Comparison of ENCODE assay signal across 33 cellular contexts in genomic region chr2:19104503-19104902, GRCh38.
DNase-seq lines count a peak whose midpoint lies in the region; ATAC-seq, FAIRE-seq and TF ChIP-seq lines count a peak whose summit lies in the region.
"Had no signal": no experiment of that assay in that cellular context is flagged by ENCODE, and none has a peak within 500 bp of the region (broad histone marks: within the 10 kb centered on the region; RNA-seq: fewer than 3 reads in every experiment).

No MANE protein-coding gene starts in this region.

- H3K9ac ChIP-seq in SK-N-SH (no peak overlapping the region), H9 (ENCODE audit: extremely low read depth, insufficient read length, low read length) (no peak overlapping the region)
- H3K9ac ChIP-seq: GM23248, KMS-11 had no signal

- no peak overlapping the region for H4K5ac ChIP-seq in H9 (ENCODE audit: insufficient read length, low read depth, low read length)

- no peak overlapping the region for H2BK20ac ChIP-seq in H9 (ENCODE audit: low read depth, low read length, poor library complexity, severe bottlenecking)

- no peaks in the 10 kb centered on the region for H3K79me1 ChIP-seq in H9 (ENCODE audit: insufficient read depth, low read depth, low read length, poor library complexity, severe bottlenecking)

- H3T11ph ChIP-seq in H9 (ENCODE audit: low read length) = no peak overlapping the region

- H3K4ac ChIP-seq in H9 (ENCODE audit: low read depth, low read length) = no peak overlapping the region

- H2BK5ac ChIP-seq in H9 (ENCODE audit: insufficient read length, low read length) = no peak overlapping the region

- WGBS in esophagus, 2 donors = 61 to 65% methylated on average over 4 of the region's 4 CpGs
- WGBS in pancreas, 2 donors = 71 to 75% methylated on average over 4 of the region's 4 CpGs
- WGBS in SK-N-SH (ENCODE audit: low lambda C conversion rate) = 78% methylated on average over 4 of the region's 4 CpGs
- WGBS in H9 (ENCODE audit: extremely low coverage, insufficient read length, low lambda C conversion rate) = no CpG with 5 or more reads among the region's 4 CpGs

- no peak for DNase-seq in Caco-2
- DNase-seq in NK-92 (lab: John Stamatoyannopoulos, UW; ENCODE audit: unreplicated experiment) = peak; percentile 35
- peak in 1 of 6 donors; percentile 44 for DNase-seq in pancreas
- no peak for DNase-seq in SK-N-SH
- no peak for DNase-seq in SW 1271 (lab: John Stamatoyannopoulos, UW)
- no peak for DNase-seq in OCI-LY7 (ENCODE audit: low spot score)
- DNase-seq in H9 = no peak
- DNase-seq: activated CD4-positive, alpha-beta T cell treated with anti-CD3 and anti-CD28 coated beads, Interleukin-2, amount 50 U/mL, for 4 hours; activated gamma-delta T cell treated with Interleukin-2 at 50 U/mL for 16 hours; activated naive CD8-positive, alpha-beta T cell treated with anti-CD3 and anti-CD28 coated beads, Interleukin-2, amount 50 U/mL, for 24 hours; activated T-cell treated with anti-CD3 and anti-CD28 coated beads, Interleukin-2, amount 50 U/mL, for 48 hours; CD4-positive, CD25-positive, alpha-beta regulatory T cell; effector memory CD4-positive, alpha-beta T cell; erythroblast; GM23248; head of caudate nucleus; kidney; NCI-H1930; NCI-H2227 treated with DMSO at 0.1 percent for 48 hours; occipital lobe; RPMI8226; stimulated activated CD4-positive, alpha-beta T cell treated with anti-CD3 and anti-CD28 coated beads, Interleukin-4, amount 100 ng/mL, for 24 hours had no signal

- H4K8ac ChIP-seq in H9 (replicated peaks; ENCODE audit: insufficient read length, low read depth, low read length) = no peak overlapping the region

- intact Hi-C loops in Caco-2 (cut with micrococcal nuclease; ENCODE audit: unreplicated experiment) (no loop called here), pancreas (cut with DNase I) (no loop called here), OCI-LY7 (cut with micrococcal nuclease; ENCODE audit: unreplicated experiment) (no loop called here)

- H3K4me3 Mint-ChIP-seq in Caco-2 (ENCODE audit: unreplicated experiment) (no peak overlapping the region), H9 (no peak overlapping the region)
- H3K4me3 Mint-ChIP-seq: activated naive CD8-positive, alpha-beta T cell treated with anti-CD3 and anti-CD28 coated beads, Interleukin-2, amount 50 U/mL, for 24 hours; natural killer cell treated with Interleukin-12 subunit alpha and Interleukin-12 subunit beta and Interleukin-15 and Interleukin-18, amount 100 ng/mL, for 72 hours; T-helper 1 cell treated with Interleukin-12 subunit alpha and Interleukin-12 subunit beta and Interleukin-4 antibody, amounts not matched to agents 30 μg/mL and 1 μg/mL, for 36 hours had no signal

- TF ChIP-seq RAD21 in SK-N-SH (IDR thresholded peaks at IDR 0.05; ENCODE audit: low read length) = no peak

- H3K14ac ChIP-seq in H9 (ENCODE audit: insufficient read depth, low read length) = no peak overlapping the region

- H3K4me1 Mint-ChIP-seq in Caco-2 (ENCODE audit: low read depth, unreplicated experiment) = peaks cover 24% of the 10 kb centered on the region
- peaks cover 4% of the 10 kb centered on the region in 2 experiments; a peak in 3 of 4 replicates for H3K4me1 Mint-ChIP-seq in H9
- H3K4me1 Mint-ChIP-seq: activated naive CD8-positive, alpha-beta T cell treated with anti-CD3 and anti-CD28 coated beads, Interleukin-2, amount 50 U/mL, for 24 hours; CD4-positive, CD25-positive, alpha-beta regulatory T cell had no signal

- no peaks in the 10 kb centered on the region for H3K23me2 ChIP-seq in H9 (ENCODE audit: insufficient read length, low read depth, low read length, poor library complexity, severe bottlenecking)

- no peak overlapping the region for H2BK15ac ChIP-seq in H9 (ENCODE audit: low read depth, low read length)

- H3K27me3 ChIP-seq in Caco-2 (replicated peaks; ENCODE audit: control insufficient read depth, insufficient read depth, low read length) = no peaks in the 10 kb centered on the region
- no peaks in the 10 kb centered on the region for H3K27me3 ChIP-seq in esophagus (ENCODE audit: control insufficient read depth in 1 of 2, insufficient read depth in 2 of 2, low read length in 2 of 2)
- H3K27me3 ChIP-seq in pancreas = no peaks in the 10 kb centered on the region
- H3K27me3 ChIP-seq in SK-N-SH (ENCODE audit: insufficient read depth) = no peaks in the 10 kb centered on the region
- no peaks in the 10 kb centered on the region for H3K27me3 ChIP-seq in H9 (ENCODE audit: insufficient read depth, low read length)

- POLR2A ChIA-PET in Caco-2 (lab: Charles Lee) = no interaction called here
- POLR2A ChIA-PET in SK-N-SH (lab: Yijun Ruan, JAX) = no interaction called here
- POLR2A ChIA-PET in OCI-LY7 (lab: Charles Lee) = interaction anchor here (0.5 kb wide), 1 partner anchor 222 kb away, joined by 3 read pairs; no protein-coding TSS in a partner anchor

- BruUV-seq in Caco-2 (replicated peaks; lab: Mats Ljungman, UMichigan) = no TSS peak
- BruUV-seq in OCI-LY7 (replicated peaks; lab: Mats Ljungman, UMichigan) = no TSS peak

- no peak overlapping the region for H3K4me2 ChIP-seq in SK-N-SH
- no peak overlapping the region for H3K4me2 ChIP-seq in OCI-LY7 (ENCODE audit: low read length)
- H3K4me2 ChIP-seq in H9 (ENCODE audit: insufficient read depth, insufficient read length, low read length) = no peak overlapping the region
- H3K4me2 ChIP-seq: KMS-11 had no signal

- no peak overlapping the region for H3K56ac ChIP-seq in H9 (ENCODE audit: insufficient read length, low read depth, low read length)

- H3K79me2 ChIP-seq in SK-N-SH (ENCODE audit: insufficient read depth) (no peaks in the 10 kb centered on the region), OCI-LY7 (ENCODE audit: insufficient read depth, low read depth, low read length) (no peaks in the 10 kb centered on the region), H9 (ENCODE audit: insufficient read depth, low read length) (no peaks in the 10 kb centered on the region)

- no peak overlapping the region for H3K18ac ChIP-seq in H9 (ENCODE audit: insufficient read length, low read depth, low read length)

- no peak overlapping the region for H2BK12ac ChIP-seq in H9 (ENCODE audit: insufficient read length, low read depth, low read length)

- peaks cover 17% of the 10 kb centered on the region; the same call in 1 of the 2 replicates for H3K4me1 ChIP-seq in Caco-2
- H3K4me1 ChIP-seq in esophagus (ENCODE audit: control insufficient read depth in 2 of 2, insufficient read depth in 2 of 2, low read length in 1 of 2) = peaks cover 0 to 3% of the 10 kb centered on the region in 2 donors
- H3K4me1 ChIP-seq in pancreas = peaks cover 8 to 24% (median 9%) of the 10 kb centered on the region in 3 donors
- no peaks in the 10 kb centered on the region for H3K4me1 ChIP-seq in SK-N-SH (ENCODE audit: control insufficient read depth in 1 of 2, insufficient read depth in 2 of 2, low read depth in 1 of 2, low read length in 1 of 2)
- no peaks in the 10 kb centered on the region for H3K4me1 ChIP-seq in OCI-LY7 (ENCODE audit: insufficient read depth, low read length, poor library complexity, severe bottlenecking)
- H3K4me1 ChIP-seq in H9 (ENCODE audit: insufficient read depth, low read length) = no peaks in the 10 kb centered on the region

- H3K9me2 ChIP-seq in SK-N-SH = no peaks in the 10 kb centered on the region
- H3K9me2 ChIP-seq in OCI-LY7 (ENCODE audit: insufficient read depth, low read length) = no peaks in the 10 kb centered on the region

- H3K36me3 ChIP-seq in Caco-2 (ENCODE audit: control insufficient read depth, insufficient read depth, low read length) (no peaks in the 10 kb centered on the region), esophagus (ENCODE audit: control insufficient read depth in 2 of 2, insufficient read depth in 2 of 2, low read length in 1 of 2) (no peaks in the 10 kb centered on the region), pancreas (no peaks in the 10 kb centered on the region), SK-N-SH (replicated peaks in 1 of 2; ENCODE audit: control insufficient read depth in 1 of 2, insufficient read depth in 2 of 2, low read length in 1 of 2) (no peaks in the 10 kb centered on the region), OCI-LY7 (ENCODE audit: insufficient read depth, low read length) (no peaks in the 10 kb centered on the region)

- CTCF ChIA-PET in Caco-2 (lab: Charles Lee) (no interaction called here), SK-N-SH (lab: Yijun Ruan, JAX) (interaction anchor here (1.1 kb wide), 1 partner anchor 9 kb away, joined by 3 read pairs; no protein-coding TSS in a partner anchor), OCI-LY7 (lab: Charles Lee; ENCODE audit: unreplicated experiment) (no interaction called here)

- H3K36me3 Mint-ChIP-seq in Caco-2 (ENCODE audit: insufficient read depth, unreplicated experiment) = no peaks in the 10 kb centered on the region
- no peaks in the 10 kb centered on the region for H3K36me3 Mint-ChIP-seq in H9 (ENCODE audit: insufficient read depth in 1 of 3, low read depth in 3 of 3)
- H3K36me3 Mint-ChIP-seq: CD4-positive, CD25-positive, alpha-beta regulatory T cell; natural killer cell treated with Interleukin-12 subunit alpha and Interleukin-12 subunit beta and Interleukin-15 and Interleukin-18, amount 100 ng/mL, for 72 hours had no signal

- no peaks in the 10 kb centered on the region for H3F3A ChIP-seq in SK-N-SH (replicated peaks; ENCODE audit: insufficient read depth)

- H2BK120ac ChIP-seq in H9 (ENCODE audit: low read depth, low read length, poor library complexity, severe bottlenecking) = no peak overlapping the region

- H2AFZ ChIP-seq in SK-N-SH (ENCODE audit: low read depth) (no peak overlapping the region), OCI-LY7 (ENCODE audit: low read length) (no peak overlapping the region), H9 (ENCODE audit: low read length) (no peak overlapping the region)
- H2AFZ ChIP-seq: GM23248 had no signal

- TF ChIP-seq CTCF in Caco-2 (IDR thresholded peaks at IDR 0.05; ENCODE audit: insufficient read depth in 1 of 2, low read depth in 1 of 2, low read length in 1 of 2, severe bottlenecking in 1 of 2, unreplicated experiment in 1 of 2) = no peak
- no peak for TF ChIP-seq CTCF in pancreas (IDR thresholded peaks at IDR 0.05)
- TF ChIP-seq CTCF in SK-N-SH (IDR thresholded peaks at IDR 0.05) = no peak
- no peak for TF ChIP-seq CTCF in OCI-LY7 (conservative IDR thresholded peaks at IDR 0.05; ENCODE audit: low read length)
- no peak for TF ChIP-seq CTCF in H9 (conservative IDR thresholded peaks at IDR 0.05)

- H2AK5ac ChIP-seq in H9 (ENCODE audit: insufficient read length, low read length) = no peak overlapping the region

- H3K27ac ChIP-seq in esophagus (ENCODE audit: low read depth in 2 of 2, low read length in 1 of 2) (peak overlapping the region; percentile 27 to 57), pancreas (peak overlapping the region in 1 of 4 donors; percentile 88), SK-N-SH (ENCODE audit: low read depth in 2 of 2, low read length in 1 of 2) (no peak overlapping the region), OCI-LY7 (ENCODE audit: low read depth, low read length, poor library complexity, severe bottlenecking) (no peak overlapping the region), H9 (ENCODE audit: insufficient read length, low read depth, low read length) (no peak overlapping the region)
- H3K27ac ChIP-seq: coronary artery, GM23248, KMS-11, SK-N-MC had no signal

- no peak overlapping the region for H4K91ac ChIP-seq in H9 (ENCODE audit: insufficient read length, low read depth, low read length)

- H3K9me3 ChIP-seq in Caco-2 = no peaks in the 10 kb centered on the region
- H3K9me3 ChIP-seq in esophagus (ENCODE audit: control insufficient read depth in 2 of 2, insufficient read depth in 1 of 2, low read depth in 1 of 2, low read length in 1 of 2) = no peaks in the 10 kb centered on the region
- no peaks in the 10 kb centered on the region for H3K9me3 ChIP-seq in pancreas
- H3K9me3 ChIP-seq in SK-N-SH = no peaks in the 10 kb centered on the region
- no peaks in the 10 kb centered on the region for H3K9me3 ChIP-seq in OCI-LY7 (ENCODE audit: low read length)
- no peaks in the 10 kb centered on the region for H3K9me3 ChIP-seq in H9 (ENCODE audit: control insufficient read depth, low read depth, low read length)

- no peak for FAIRE-seq in pancreas (lab: Jason Lieb, UNC)
- FAIRE-seq: A204.1, astrocyte, D721Med, GM18507, kidney, TTC549 had no signal

- no peak overlapping the region for H3K4me3 ChIP-seq in Caco-2 (ENCODE audit: low read depth, low read length)
- H3K4me3 ChIP-seq in esophagus (ENCODE audit: low read depth in 1 of 2, low read length in 2 of 2) = no peak overlapping the region
- no peak overlapping the region for H3K4me3 ChIP-seq in pancreas
- no peak overlapping the region for H3K4me3 ChIP-seq in SK-N-SH (ENCODE audit: low read depth in 2 of 2, low read length in 1 of 2)
- H3K4me3 ChIP-seq in OCI-LY7 (ENCODE audit: low read depth, low read length, poor library complexity, severe bottlenecking) = no peak overlapping the region
- H3K4me3 ChIP-seq: coronary artery, GM23248, SK-N-MC had no signal

- H4K20me1 ChIP-seq in SK-N-SH (ENCODE audit: insufficient read depth) (no peaks in the 10 kb centered on the region), OCI-LY7 (ENCODE audit: insufficient read depth, low read length) (no peaks in the 10 kb centered on the region), H9 (ENCODE audit: control insufficient read depth, insufficient read depth, insufficient read length) (no peaks in the 10 kb centered on the region)

- H3K27me3 Mint-ChIP-seq in Caco-2 (ENCODE audit: insufficient read depth, unreplicated experiment) (no peaks in the 10 kb centered on the region), H9 (ENCODE audit: low read depth) (no peaks in the 10 kb centered on the region)
- H3K27me3 Mint-ChIP-seq: natural killer cell treated with Interleukin-12 subunit alpha and Interleukin-12 subunit beta and Interleukin-15 and Interleukin-18, amount 100 ng/mL, for 72 hours had no signal

- H3K27ac Mint-ChIP-seq in Caco-2 (ENCODE audit: unreplicated experiment) (peak overlapping the region; percentile 79), H9 (no peak overlapping the region)
- H3K27ac Mint-ChIP-seq: activated naive CD8-positive, alpha-beta T cell treated with anti-CD3 and anti-CD28 coated beads, Interleukin-2, amount 50 U/mL, for 24 hours; CD4-positive, CD25-positive, alpha-beta regulatory T cell; natural killer cell treated with Interleukin-12 subunit alpha and Interleukin-12 subunit beta and Interleukin-15 and Interleukin-18, amount 100 ng/mL, for 72 hours; T-helper 1 cell treated with Interleukin-12 subunit alpha and Interleukin-12 subunit beta and Interleukin-4 antibody, amounts not matched to agents 30 μg/mL and 1 μg/mL, for 36 hours had no signal

- no peak for TF ChIP-seq EP300 in SK-N-SH (IDR thresholded peaks at IDR 0.05; ENCODE audit: borderline replicate concordance in 1 of 2, low read depth in 1 of 2, low read length in 1 of 2)

- peak; percentile 24 to 77 (median 43) for ATAC-seq in pancreas
- ATAC-seq: activated naive CD8-positive, alpha-beta T cell treated with anti-CD3 and anti-CD28 coated beads, Interleukin-2, amount 50 U/mL, for 24 hours; natural killer cell treated with Interleukin-12 subunit alpha and Interleukin-12 subunit beta and Interleukin-15 and Interleukin-18, amount 100 ng/mL, for 72 hours had no signal

- H3K23ac ChIP-seq in H9 (ENCODE audit: insufficient read length, low read depth, low read length) = no peak overlapping the region

- H3K9me3 Mint-ChIP-seq in Caco-2 (ENCODE audit: unreplicated experiment) = no peaks in the 10 kb centered on the region
- H3K9me3 Mint-ChIP-seq in H9 = no peaks in the 10 kb centered on the region
- H3K9me3 Mint-ChIP-seq: T-helper 1 cell treated with Interleukin-12 subunit alpha and Interleukin-12 subunit beta and Interleukin-4 antibody, amounts not matched to agents 30 μg/mL and 1 μg/mL, for 36 hours had no signal

Comparison
In these comparisons a context has a peak if more than half of its experiments do, and no peak if none do; other contexts are left out.
1. H3K27ac ChIP-seq: peak in esophagus (2 of 2); none in SK-N-SH (0 of 2), OCI-LY7 (single experiment) and H9 (single experiment).